In genomic region chr6:548091-548490, GRCh38 we compare ENCODE assay signal across 27 cellular contexts.
DNase-seq lines count a peak whose midpoint lies in the region; ATAC-seq, FAIRE-seq and TF ChIP-seq lines count a peak whose summit lies in the region.
"Had no signal": no experiment of that assay in that cellular context is flagged by ENCODE, and none has a peak within 500 bp of the region (broad histone marks: within the 10 kb centered on the region; RNA-seq: fewer than 3 reads in every experiment).

No MANE protein-coding gene starts in this region.

- peak overlapping the region; percentile 82 to 87 for H3K4me3 Mint-ChIP-seq in activated T-cell treated with anti-CD3 and anti-CD28 coated beads, Interleukin-2, amount 50 U/mL, for 72 hours
- no peak overlapping the region for H3K4me3 Mint-ChIP-seq in activated CD8-positive, alpha-beta T cell treated with anti-CD3 and anti-CD28 coated beads, Interleukin-2, amount 10 ng/mL, durations not matched to agents 7 days and 5 days
- H3K4me3 Mint-ChIP-seq in naive thymus-derived CD4-positive, alpha-beta T cell: peak overlapping the region in 2 of 10 donors; percentile 60 to 74
- H3K4me3 Mint-ChIP-seq: activated B cell treated with CpG ODN at 0.5 μM for 24 hours had no signal

- no peaks in the 10 kb centered on the region for H3K9me3 ChIP-seq in naive thymus-derived CD4-positive, alpha-beta T cell (ENCODE audit: control insufficient read depth in 2 of 3, low read length in 3 of 3)
- H3K9me3 ChIP-seq: BLaER1, breast epithelium, Caco-2, HAP-1, heart left ventricle, left ventricle myocardium inferior, right atrium auricular region had no signal

- peak in 1 of 2 donors; percentile 27 for DNase-seq in activated T-cell treated with anti-CD3 and anti-CD28 coated beads, Interleukin-2, amount 50 U/mL, for 72 hours
- DNase-seq in activated T-cell treated with anti-CD3 and anti-CD28 coated beads, Interleukin-2, amount 50 U/mL, for 48 hours: no peak
- DNase-seq in GM12891 (ENCODE audit: insufficient read length, low spot score): no peak
- no peak for DNase-seq in activated CD8-positive, alpha-beta T cell treated with anti-CD3 and anti-CD28 coated beads, Interleukin-2, amount 10 ng/mL, durations not matched to agents 7 days and 5 days
- DNase-seq in naive thymus-derived CD4-positive, alpha-beta T cell: no peak
- DNase-seq in iPS-NIHi7 (ENCODE audit: extremely low spot score): no peak
- DNase-seq in LoVo (ENCODE audit: low spot score): no peak
- DNase-seq: activated B cell treated with CpG ODN at 0.5 μM for 24 hours, activated gamma-delta T cell, Caco-2, DMS53, foreskin melanocyte, heart left ventricle, left ventricle myocardium inferior, mesenchymal stem cell, NCI-H1092, NCI-H1694, NCI-H510A, posterior cingulate gyrus, small intestine, substantia nigra, trophoblast cell had no signal

- CTCF ChIA-PET in activated CD8-positive, alpha-beta T cell treated with anti-CD3 and anti-CD28 coated beads, Interleukin-2, amount 10 ng/mL, durations not matched to agents 7 days and 5 days (lab: Charles Lee): interaction anchor here (1.4 kb wide), 3 partner anchors 12 to 144 kb away, joined by 3 to 7 read pairs (median 4); no protein-coding TSS in a partner anchor
- CTCF ChIA-PET in naive thymus-derived CD4-positive, alpha-beta T cell (lab: Charles Lee): no interaction called here

- H3K9me3 Mint-ChIP-seq in activated T-cell treated with anti-CD3 and anti-CD28 coated beads, Interleukin-2, amount 50 U/mL, for 72 hours: peaks cover 0 to 2% of the 10 kb centered on the region in 2 donors
- no peaks in the 10 kb centered on the region for H3K9me3 Mint-ChIP-seq in activated CD8-positive, alpha-beta T cell treated with anti-CD3 and anti-CD28 coated beads, Interleukin-2, amount 10 ng/mL, durations not matched to agents 7 days and 5 days (ENCODE audit: insufficient read depth)
- H3K9me3 Mint-ChIP-seq in naive thymus-derived CD4-positive, alpha-beta T cell: peaks cover 0 to 6% (median 0%) of the 10 kb centered on the region in 11 donors
- H3K9me3 Mint-ChIP-seq: activated B cell treated with CpG ODN at 0.5 μM for 24 hours had no signal

- H3K4me3 ChIP-seq in naive thymus-derived CD4-positive, alpha-beta T cell (ENCODE audit: low read length): no peak overlapping the region
- H3K4me3 ChIP-seq: BLaER1, breast epithelium, HAP-1, heart left ventricle, left ventricle myocardium inferior, right atrium auricular region had no signal

- H3K4me1 ChIP-seq in naive thymus-derived CD4-positive, alpha-beta T cell (ENCODE audit: control insufficient read depth in 2 of 2, insufficient read depth in 2 of 2, low read length in 2 of 2): peaks cover 4 to 13% of the 10 kb centered on the region in 2 donors
- H3K4me1 ChIP-seq: breast epithelium, Caco-2, HAP-1, heart left ventricle, left ventricle myocardium inferior, right atrium auricular region had no signal

- H3K27ac ChIP-seq in naive thymus-derived CD4-positive, alpha-beta T cell (ENCODE audit: low read depth, low read length): no peak overlapping the region
- H3K27ac ChIP-seq: BLaER1, breast epithelium, heart left ventricle, left ventricle myocardium inferior, right atrium auricular region had no signal

- peaks cover 0 to 5% (median 0%) of the 10 kb centered on the region in 3 experiments for H3K36me3 ChIP-seq in naive thymus-derived CD4-positive, alpha-beta T cell (ENCODE audit: control insufficient read depth in 2 of 3, insufficient read depth in 3 of 3, low read length in 3 of 3)
- H3K36me3 ChIP-seq: HAP-1 had no signal

- no peaks in the 10 kb centered on the region for H3K27me3 ChIP-seq in naive thymus-derived CD4-positive, alpha-beta T cell (ENCODE audit: control insufficient read depth in 2 of 2, insufficient read depth in 2 of 2, low read length in 2 of 2)
- H3K27me3 ChIP-seq: BLaER1, breast epithelium, heart left ventricle, right atrium auricular region had no signal

- intact Hi-C loops in naive thymus-derived CD4-positive, alpha-beta T cell (cut with micrococcal nuclease): loop anchor here (2.0 to 5.0 kb wide), 4 partner anchors 36 to 157 kb away; partner anchors contain the start of gene IRF4 (in 1 of the 2)

- TF ChIP-seq POLR2A in GM12891 (IDR thresholded peaks at IDR 0.05; ENCODE audit: low read depth, low read length): no peak

- H3K4me1 Mint-ChIP-seq in activated T-cell treated with anti-CD3 and anti-CD28 coated beads, Interleukin-2, amount 50 U/mL, for 72 hours (ENCODE audit: low read depth): peaks cover 87% of the 10 kb centered on the region
- peaks cover 28% of the 10 kb centered on the region for H3K4me1 Mint-ChIP-seq in activated CD8-positive, alpha-beta T cell treated with anti-CD3 and anti-CD28 coated beads, Interleukin-2, amount 10 ng/mL, durations not matched to agents 7 days and 5 days (ENCODE audit: low read depth)
- H3K4me1 Mint-ChIP-seq in naive thymus-derived CD4-positive, alpha-beta T cell: peaks cover 5 to 56% (median 12%) of the 10 kb centered on the region in 7 donors
- H3K4me1 Mint-ChIP-seq: activated B cell treated with CpG ODN at 0.5 μM for 24 hours had no signal

- no peaks in the 10 kb centered on the region for H3K27me3 Mint-ChIP-seq in activated T-cell treated with anti-CD3 and anti-CD28 coated beads, Interleukin-2, amount 50 U/mL, for 72 hours (ENCODE audit: low read depth)
- no peaks in the 10 kb centered on the region for H3K27me3 Mint-ChIP-seq in activated CD8-positive, alpha-beta T cell treated with anti-CD3 and anti-CD28 coated beads, Interleukin-2, amount 10 ng/mL, durations not matched to agents 7 days and 5 days (ENCODE audit: low read depth)
- no peaks in the 10 kb centered on the region for H3K27me3 Mint-ChIP-seq in naive thymus-derived CD4-positive, alpha-beta T cell
- H3K27me3 Mint-ChIP-seq: activated B cell treated with CpG ODN at 0.5 μM for 24 hours had no signal

- ATAC-seq in activated T-cell treated with anti-CD3 and anti-CD28 coated beads, Interleukin-2, amount 50 U/mL, for 72 hours (replicated peaks in 1 of 2): peak; percentile 30 to 57
- ATAC-seq in activated CD8-positive, alpha-beta T cell treated with anti-CD3 and anti-CD28 coated beads, Interleukin-2, amount 10 ng/mL, durations not matched to agents 7 days and 5 days: no peak
- no peak for ATAC-seq in naive thymus-derived CD4-positive, alpha-beta T cell
- ATAC-seq: heart left ventricle had no signal

- FAIRE-seq in GM12891 (lab: Jason Lieb, UNC): peak; percentile 9
- FAIRE-seq: keratinocyte, small intestine had no signal

- peaks cover 4 to 12% of the 10 kb centered on the region in 2 donors for H3K36me3 Mint-ChIP-seq in activated T-cell treated with anti-CD3 and anti-CD28 coated beads, Interleukin-2, amount 50 U/mL, for 72 hours (ENCODE audit: insufficient read depth in 2 of 2)
- peaks cover 16% of the 10 kb centered on the region for H3K36me3 Mint-ChIP-seq in activated CD8-positive, alpha-beta T cell treated with anti-CD3 and anti-CD28 coated beads, Interleukin-2, amount 10 ng/mL, durations not matched to agents 7 days and 5 days (ENCODE audit: low read depth)
- peaks cover 3 to 45% (median 29%) of the 10 kb centered on the region in 5 donors for H3K36me3 Mint-ChIP-seq in naive thymus-derived CD4-positive, alpha-beta T cell

- POLR2A ChIA-PET in activated CD8-positive, alpha-beta T cell treated with anti-CD3 and anti-CD28 coated beads, Interleukin-2, amount 10 ng/mL, durations not matched to agents 7 days and 5 days (lab: Charles Lee): no interaction called here
- POLR2A ChIA-PET in naive thymus-derived CD4-positive, alpha-beta T cell (lab: Charles Lee): no interaction called here

- peak overlapping the region; percentile 93 for H3K27ac Mint-ChIP-seq in activated T-cell treated with anti-CD3 and anti-CD28 coated beads, Interleukin-2, amount 50 U/mL, for 72 hours
- H3K27ac Mint-ChIP-seq in activated CD8-positive, alpha-beta T cell treated with anti-CD3 and anti-CD28 coated beads, Interleukin-2, amount 10 ng/mL, durations not matched to agents 7 days and 5 days: peak overlapping the region; percentile 63
- H3K27ac Mint-ChIP-seq in naive thymus-derived CD4-positive, alpha-beta T cell: peak overlapping the region in 8 of 9 donors; percentile 3 to 81 (median 60)
- H3K27ac Mint-ChIP-seq: activated B cell treated with CpG ODN at 0.5 μM for 24 hours had no signal

TF ChIP-seq in GM12891, 5 proteins besides CTCF, POLR2A, EP300 and RAD21:
- TF ChIP-seq POLR2AphosphoS5 (IDR thresholded peaks at IDR 0.05; ENCODE audit: low read depth, low read length) (no peak), TAF1 (IDR thresholded peaks at IDR 0.05; ENCODE audit: low read depth, low read length) (no peak), POU2F2 (IDR thresholded peaks at IDR 0.05; ENCODE audit: low read depth, low read length) (no peak), SPI1 (IDR thresholded peaks at IDR 0.05; ENCODE audit: low read depth, low read length) (no peak), PAX5 (IDR thresholded peaks at IDR 0.05; ENCODE audit: insufficient read depth, low read length, severe bottlenecking) (no peak)

Comparison
In these comparisons a context has a peak if more than half of its experiments do, and no peak if none do; other contexts are left out.
1. ATAC-seq: peak in activated T-cell treated with anti-CD3 and anti-CD28 coated beads, Interleukin-2, amount 50 U/mL, for 72 hours (2 of 2); none in activated CD8-positive, alpha-beta T cell treated with anti-CD3 and anti-CD28 coated beads, Interleukin-2, amount 10 ng/mL, durations not matched to agents 7 days and 5 days (single experiment) and naive thymus-derived CD4-positive, alpha-beta T cell (single experiment).
2. Peak in every context shown above with its lines, with median percentiles within 50 percentile points of each other: H3K27ac Mint-ChIP-seq.